Comparison of ENCODE assay signal across 27 cellular contexts in genomic region chr9:8457050-8457449, GRCh38.
"Had no signal": no experiment of that assay in that cellular context is flagged by ENCODE, and none has a peak within 500 bp of the region (broad histone marks: within the 10 kb centered on the region; RNA-seq: fewer than 3 reads in every experiment).

No MANE protein-coding gene starts in this region.

- H3K9me3 ChIP-seq: adrenal gland, body of pancreas, colonic mucosa, heart left ventricle had no signal

- H3K36me3 ChIP-seq: adrenal gland, colonic mucosa, heart left ventricle had no signal

- DNase-seq: activated CD4-positive, alpha-beta memory T cell treated with anti-CD3 and anti-CD28 coated beads for 36 hours; activated CD4-positive, alpha-beta T cell treated with anti-CD3 and anti-CD28 coated beads for 36 hours; activated CD4-positive, alpha-beta T cell treated with anti-CD3 and anti-CD28 coated beads, Interleukin-2, amount 10 ng/mL, durations not matched to agents 24 days and 14 days; activated CD4-positive, CD25-positive, alpha-beta regulatory T cell; activated CD4-positive, CD25-positive, alpha-beta regulatory T cell treated with anti-CD3 and anti-CD28 coated beads, Interleukin-2, amount 50 U/mL, for 72 hours; activated CD8-positive, alpha-beta memory T cell treated with anti-CD3 and anti-CD28 coated beads, Interleukin-2, amount 10 ng/mL, durations not matched to agents 7 days and 5 days; activated CD8-positive, alpha-beta memory T cell treated with anti-CD3 and anti-CD28 coated beads, Interleukin-2, amount 50 U/mL, for 4 hours; activated CD8-positive, alpha-beta T cell treated with anti-CD3 and anti-CD28 coated beads, Interleukin-2, amount 10 ng/mL, durations not matched to agents 7 days and 5 days; activated effector memory CD4-positive, alpha-beta T cell treated with anti-CD3 and anti-CD28 coated beads, Interleukin-2, amount 50 U/mL, for 16 hours; activated naive CD4-positive, alpha-beta T cell treated with anti-CD3 and anti-CD28 coated beads for 36 hours; activated naive CD8-positive, alpha-beta T cell treated with anti-CD3 and anti-CD28 coated beads for 36 hours; activated naive CD8-positive, alpha-beta T cell treated with anti-CD3 and anti-CD28 coated beads, Interleukin-2, amount 50 U/mL, for 24 hours; activated T-cell treated with anti-CD3 and anti-CD28 coated beads, Interleukin-2, amount 50 U/mL, for 1 hour; activated T-cell treated with anti-CD3 and anti-CD28 coated beads, Interleukin-2, amount 50 U/mL, for 48 hours; adrenal gland; amygdala; aorta; body of pancreas; central memory CD4-positive, alpha-beta T cell; cerebellar nuclear complex; colonic mucosa; effector memory CD4-positive, alpha-beta T cell; endodermal cell; foreskin melanocyte; glutamatergic neuron; heart left ventricle; T-helper 2 cell had no signal

- H3K4me3 ChIP-seq: adrenal gland, body of pancreas, colonic mucosa, heart left ventricle had no signal

- H3K27me3 ChIP-seq: adrenal gland, body of pancreas, colonic mucosa, heart left ventricle had no signal

- H3K4me1 ChIP-seq: adrenal gland, body of pancreas, colonic mucosa had no signal

- H3K27ac ChIP-seq: adrenal gland, body of pancreas, colonic mucosa, heart left ventricle had no signal

- ATAC-seq: activated CD4-positive, alpha-beta T cell treated with anti-CD3 and anti-CD28 coated beads for 36 hours; activated CD8-positive, alpha-beta memory T cell treated with anti-CD3 and anti-CD28 coated beads, Interleukin-2, amount 10 ng/mL, durations not matched to agents 7 days and 5 days; activated CD8-positive, alpha-beta T cell treated with anti-CD3 and anti-CD28 coated beads, Interleukin-2, amount 10 ng/mL, durations not matched to agents 7 days and 5 days; activated naive CD8-positive, alpha-beta T cell treated with anti-CD3 and anti-CD28 coated beads, Interleukin-2, amount 50 U/mL, for 24 hours; body of pancreas had no signal
